In the genomic region with DNA sequence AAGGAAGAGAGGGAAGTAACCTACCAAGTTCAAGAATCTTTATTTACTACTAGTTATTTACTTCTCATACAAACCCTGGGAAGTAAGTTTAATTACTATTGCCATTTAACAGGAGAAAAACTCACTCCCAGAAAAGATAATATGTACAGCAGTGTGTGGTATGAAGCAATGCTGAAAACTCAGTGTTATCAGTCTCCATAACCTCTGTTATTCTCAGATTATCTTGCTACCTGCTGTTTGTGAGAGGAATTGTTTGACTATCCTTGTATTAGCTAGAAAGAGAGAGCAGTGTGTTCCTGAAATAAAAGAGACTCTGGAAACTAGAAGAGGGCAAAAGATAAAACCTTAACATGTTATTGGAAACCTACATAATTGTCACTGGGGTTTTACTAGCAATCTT, we compare ENCODE assay signal across 10 cellular contexts. TPM values are rescaled to one million over a fixed set of nuclear protein-coding genes. Genes with fewer than 3 reads are reported as not detected.
"Had no signal": no experiment of that assay in that cellular context is flagged by ENCODE, and none has a peak within 500 bp of the region (broad histone marks: within the 10 kb centered on the region; RNA-seq: fewer than 3 reads in every experiment).

No MANE protein-coding gene starts in this region.

- H3K9me3 Mint-ChIP-seq: GM23338, H9 had no signal

- H3K4me3 Mint-ChIP-seq: GM23338, H9 had no signal

- H3K27ac Mint-ChIP-seq: GM23338, H9 had no signal

- H3K4me3 ChIP-seq: GM23338 had no signal

- FAIRE-seq: H1, H54, HTR-8/SVneo had no signal

- DNase-seq: H9, HCEC 1CT, IMR-90, KBM-7 had no signal

- H3K27ac ChIP-seq: HL-60 had no signal

- ATAC-seq: GM23338 had no signal

- H3K4me2 ChIP-seq: GM23338 had no signal

- H3K4me1 Mint-ChIP-seq: H9 had no signal

- H2AFZ ChIP-seq: GM23338 had no signal

RNA-seq across cellular contexts. Expression of a gene that starts 38.2 kb away (rescaled TPM):
- total RNA-seq: HT-29, IMR-90 had no signal
- polyA plus RNA-seq: IMR-90 had no signal
